ENCODE assay signal across 21 cellular contexts in genomic region chr5:135362102-135362501, GRCh38. TPM values are rescaled to one million over a fixed set of nuclear protein-coding genes. Genes with fewer than 3 reads are reported as not detected.
A peak's percentile ranks its signal among the peaks of the same experiment; 100 is the strongest.
DNase-seq lines count a peak whose midpoint lies in the region; ATAC-seq, FAIRE-seq and TF ChIP-seq lines count a peak whose summit lies in the region.
"Had no signal": no experiment of that assay in that cellular context is flagged by ENCODE, and none has a peak within 500 bp of the region (broad histone marks: within the 10 kb centered on the region; RNA-seq: fewer than 3 reads in every experiment).

No MANE protein-coding gene starts in this region.

- peaks cover 12% of the 10 kb centered on the region for H3K79me2 ChIP-seq in keratinocyte (ENCODE audit: control insufficient read depth, insufficient read depth, low read length)

- no peak overlapping the region for H3K4me2 ChIP-seq in keratinocyte (ENCODE audit: control insufficient read depth, extremely low read depth, insufficient read depth, low read depth, low read length)
- H3K4me2 ChIP-seq: A549 had no signal

- H3K27ac Mint-ChIP-seq in activated naive CD4-positive, alpha-beta T cell treated with anti-CD3 and anti-CD28 coated beads, Interleukin-2, amount 10 ng/mL, durations not matched to agents 7 days and 5 days: peak overlapping the region; percentile 12

- H3K9me3 ChIP-seq in HEK293 (ENCODE audit: control insufficient read depth, insufficient read depth, low read depth, low read length) (no peaks in the 10 kb centered on the region), keratinocyte (ENCODE audit: control insufficient read depth, low read depth, low read length) (no peaks in the 10 kb centered on the region)
- H3K9me3 ChIP-seq: A549; BE2C; BLaER1 treated with 17β-estradiol and CSF1 and Interleukin-3, amounts not matched to agents 10 nM and 100 nM; HAP-1 had no signal

- CTCF ChIA-PET in activated naive CD4-positive, alpha-beta T cell treated with anti-CD3 and anti-CD28 coated beads, Interleukin-2, amount 10 ng/mL, durations not matched to agents 7 days and 5 days (lab: Charles Lee): no interaction called here
- CTCF ChIA-PET in HEK293 (lab: Yijun Ruan, JAX): no interaction called here

- FAIRE-seq in keratinocyte (lab: Jason Lieb, UNC): peak; percentile 43
- FAIRE-seq: A549, H54 had no signal

- H2AFZ ChIP-seq in keratinocyte (ENCODE audit: control insufficient read depth, low read length): no peak overlapping the region

- TF ChIP-seq CTCF in HEK293 (tag by site-specific recombination; IDR thresholded peaks at IDR 0.05) (no peak), keratinocyte (optimal IDR thresholded peaks at IDR 0.05 in 1 of 3, IDR thresholded peaks at IDR 0.05 in 1 of 3, conservative IDR thresholded peaks at IDR 0.05 in 1 of 3; ENCODE audit: extremely low read depth in 1 of 3, insufficient read depth in 2 of 3, low read length in 3 of 3) (no peak), coronary artery (IDR thresholded peaks at IDR 0.05) (no peak)

- H3K9me3 Mint-ChIP-seq in activated naive CD4-positive, alpha-beta T cell treated with anti-CD3 and anti-CD28 coated beads, Interleukin-2, amount 10 ng/mL, durations not matched to agents 7 days and 5 days: no peaks in the 10 kb centered on the region
- H3K9me3 Mint-ChIP-seq: CD14-positive monocyte; CD4-positive, alpha-beta T cell; CD8-positive, alpha-beta memory T cell had no signal

- no peak overlapping the region for H3K4me3 ChIP-seq in HEK293 (ENCODE audit: low read depth, low read length)
- H3K4me3 ChIP-seq in keratinocyte (ENCODE audit: control insufficient read depth in 2 of 3, extremely low read depth in 1 of 3, insufficient read depth in 2 of 3, low read depth in 1 of 3, low read length in 3 of 3): no peak overlapping the region
- H3K4me3 ChIP-seq in coronary artery: no peak overlapping the region
- H3K4me3 ChIP-seq: A549; BLaER1 treated with 17β-estradiol and CSF1 and Interleukin-3, amounts not matched to agents 10 nM and 100 nM; HAP-1 had no signal

- peaks cover 2% of the 10 kb centered on the region for H4K20me1 ChIP-seq in keratinocyte (ENCODE audit: control insufficient read depth, extremely low read depth, insufficient read depth, low read length)

- dilution Hi-C loops in keratinocyte (cut with MboI; ENCODE audit: extremely low pct_ligation_motif_present, low sequenced_read_pairs): no loop called here

- POLR2A ChIA-PET in HEK293 (lab: Yijun Ruan, JAX): no interaction called here

- H3K36me3 ChIP-seq in HEK293 (ENCODE audit: control insufficient read depth in 2 of 2, insufficient read depth in 1 of 2, low read length in 2 of 2): peaks cover 11 to 83% of the 10 kb centered on the region in 2 experiments
- H3K36me3 ChIP-seq in keratinocyte (ENCODE audit: control insufficient read depth in 2 of 2, extremely low read depth in 1 of 2, insufficient read depth in 2 of 2, low read length in 2 of 2): peaks cover 15 to 19% of the 10 kb centered on the region in 2 experiments

- H3K4me1 Mint-ChIP-seq in activated naive CD4-positive, alpha-beta T cell treated with anti-CD3 and anti-CD28 coated beads, Interleukin-2, amount 10 ng/mL, durations not matched to agents 7 days and 5 days: peaks cover 29% of the 10 kb centered on the region

- H3K4me1 ChIP-seq in HEK293 (ENCODE audit: control insufficient read depth, insufficient read depth, low read length): peaks cover 7% of the 10 kb centered on the region; the same call in 1 of the 2 replicates
- no peaks in the 10 kb centered on the region for H3K4me1 ChIP-seq in keratinocyte (ENCODE audit: control insufficient read depth, extremely low read depth, insufficient read depth, low read length)
- H3K4me1 ChIP-seq: A549, HAP-1 had no signal

- H3K27me3 Mint-ChIP-seq in activated naive CD4-positive, alpha-beta T cell treated with anti-CD3 and anti-CD28 coated beads, Interleukin-2, amount 10 ng/mL, durations not matched to agents 7 days and 5 days: no peaks in the 10 kb centered on the region
- H3K27me3 Mint-ChIP-seq: CD4-positive, alpha-beta T cell; CD8-positive, alpha-beta memory T cell had no signal

- H3K27ac ChIP-seq in HEK293 (ENCODE audit: extremely low read depth, low read depth, low read length) (no peak overlapping the region), keratinocyte (ENCODE audit: control insufficient read depth, insufficient read depth, low read length) (no peak overlapping the region), coronary artery (no peak overlapping the region)
- H3K27ac ChIP-seq: A549; BLaER1 treated with 17β-estradiol and CSF1 and Interleukin-3, amounts not matched to agents 10 nM and 100 nM had no signal

- H3K9me1 ChIP-seq in keratinocyte (ENCODE audit: control insufficient read depth, extremely low read depth, insufficient read depth, low read length): peaks cover 4% of the 10 kb centered on the region

- peaks cover 73% of the 10 kb centered on the region for H3K36me3 Mint-ChIP-seq in activated naive CD4-positive, alpha-beta T cell treated with anti-CD3 and anti-CD28 coated beads, Interleukin-2, amount 10 ng/mL, durations not matched to agents 7 days and 5 days

- no peak for DNase-seq in activated naive CD4-positive, alpha-beta T cell treated with anti-CD3 and anti-CD28 coated beads, Interleukin-2, amount 10 ng/mL, durations not matched to agents 7 days and 5 days
- DNase-seq in activated naive CD4-positive, alpha-beta T cell treated with Interleukin-2 at 50 U/mL for 16 hours: no peak
- DNase-seq in keratinocyte (ENCODE audit: low read depth, low spot score) (no peak), coronary artery (ENCODE audit: low spot score) (no peak), D341Med (ENCODE audit: low spot score) (no peak)
- DNase-seq: 8988T; ACHN; AML-193; BE2C; CD4-positive, alpha-beta T cell; CD8-positive, alpha-beta memory T cell; DMS53; DMS79 treated with DMSO at 0.1 percent for 48 hours; GOT3 had no signal

- no peak for ATAC-seq in HG03469 (IDR thresholded peaks at IDR 0.05; ENCODE audit: unreplicated experiment)
- ATAC-seq: A549 had no signal

- H3K27me3 ChIP-seq in keratinocyte (ENCODE audit: control insufficient read depth, extremely low read depth, insufficient read depth, low read length): no peaks in the 10 kb centered on the region
- H3K27me3 ChIP-seq: BE2C; BLaER1 treated with 17β-estradiol and CSF1 and Interleukin-3, amounts not matched to agents 10 nM and 100 nM had no signal

- H3K4me3 Mint-ChIP-seq in activated naive CD4-positive, alpha-beta T cell treated with anti-CD3 and anti-CD28 coated beads, Interleukin-2, amount 10 ng/mL, durations not matched to agents 7 days and 5 days: no peak overlapping the region
- H3K4me3 Mint-ChIP-seq: CD14-positive monocyte; CD4-positive, alpha-beta T cell; CD8-positive, alpha-beta memory T cell had no signal

- no peak overlapping the region for H3K9ac ChIP-seq in keratinocyte (ENCODE audit: control insufficient read depth, extremely low read depth, insufficient read depth, low read length)

TF ChIP-seq in HEK293, 187 proteins besides CTCF, POLR2A, EP300 and RAD21:
- TF ChIP-seq FEZF1 (tag by site-specific recombination; IDR thresholded peaks at IDR 0.05): no peak
- no peak for TF ChIP-seq ZNF433 (tag by site-specific recombination; IDR thresholded peaks at IDR 0.05; ENCODE audit: low read depth)
- TF ChIP-seq ZXDB (tag by site-specific recombination; IDR thresholded peaks at IDR 0.05): no peak
- no peak for TF ChIP-seq ZNF404 (tag by site-specific recombination; IDR thresholded peaks at IDR 0.05)
- TF ChIP-seq HOXA7 (CRISPR knock-in tag; IDR thresholded peaks at IDR 0.05; ENCODE audit: borderline replicate concordance): no peak
- no peak for TF ChIP-seq ZNF473 (tag by site-specific recombination; IDR thresholded peaks at IDR 0.05)
- TF ChIP-seq ZNF529 (tag by site-specific recombination; IDR thresholded peaks at IDR 0.05; ENCODE audit: insufficient replicate concordance): peak; percentile 98

RNA-seq across cellular contexts. Expression of gene MACROH2A1, which starts 36.9 kb away (rescaled TPM):
- polyA plus RNA-seq in keratinocyte: 135 to 274 TPM (median 208 TPM) in 3 replicates
- 95.7 TPM for polyA plus RNA-seq in keratinocyte (2011; ENCODE audit: low read depth)
- polyA plus RNA-seq in keratinocyte (2011; cell fraction: cytosol; rRNA removed): 160 and 183 TPM in 2 replicates
- 253 and 275 TPM in 2 replicates for polyA plus RNA-seq in keratinocyte (2011; cell fraction: nucleus; rRNA removed)
- 163 and 212 TPM in 2 replicates for polyA plus RNA-seq in keratinocyte (2012; ENCODE audit: low replicate concordance)
- polyA minus RNA-seq in keratinocyte: 108 to 228 TPM (median 154 TPM) in 3 replicates
- polyA minus RNA-seq in keratinocyte (2011; cell fraction: cytosol; rRNA and poly(A)+ RNA removed): 102 TPM
- 92.5 and 151 TPM in 2 replicates for polyA minus RNA-seq in keratinocyte (2011; cell fraction: nucleus; rRNA and poly(A)+ RNA removed)
